ENCODE assay signal across 8 cellular contexts in genomic region chr19:43525836-43526771, GRCh38. TPM values are rescaled to one million over a fixed set of nuclear protein-coding genes. Genes with fewer than 3 reads are reported as not detected.
DNase-seq lines count a peak whose midpoint lies in the region; ATAC-seq and TF ChIP-seq lines count a peak whose summit lies in the region.

No MANE protein-coding gene starts in this region.

- H3K27me3 Mint-ChIP-seq in activated T-cell treated with anti-CD3 and anti-CD28 coated beads, Interleukin-2, amount 50 U/mL, for 24 hours: no peaks in the 10 kb centered on the region
- peaks cover 3% of the 10 kb centered on the region for H3K27me3 Mint-ChIP-seq in glutamatergic neuron (ENCODE audit: unreplicated experiment)

- no peaks in the 10 kb centered on the region for H3K9me3 Mint-ChIP-seq in activated T-cell treated with anti-CD3 and anti-CD28 coated beads, Interleukin-2, amount 50 U/mL, for 24 hours
- peaks cover 2% of the 10 kb centered on the region for H3K9me3 Mint-ChIP-seq in glutamatergic neuron (ENCODE audit: unreplicated experiment)

- no peak for ATAC-seq in HG02840 (IDR thresholded peaks at IDR 0.05; ENCODE audit: low FRiP score, unreplicated experiment)
- ATAC-seq in HG03280 (IDR thresholded peaks at IDR 0.05; ENCODE audit: unreplicated experiment): no peak

- intact Hi-C loops in posterior vena cava (cut with DNase I): no loop called here

- peaks cover 39% of the 10 kb centered on the region for H3K4me1 Mint-ChIP-seq in activated T-cell treated with anti-CD3 and anti-CD28 coated beads, Interleukin-2, amount 50 U/mL, for 24 hours (ENCODE audit: low read depth)
- H3K4me1 Mint-ChIP-seq in glutamatergic neuron (ENCODE audit: low read depth, unreplicated experiment): peaks cover 3% of the 10 kb centered on the region

- H3K36me3 Mint-ChIP-seq in activated T-cell treated with anti-CD3 and anti-CD28 coated beads, Interleukin-2, amount 50 U/mL, for 24 hours (ENCODE audit: low read depth): peaks cover 37% of the 10 kb centered on the region
- no peaks in the 10 kb centered on the region for H3K36me3 Mint-ChIP-seq in glutamatergic neuron (ENCODE audit: unreplicated experiment)

- peak; percentile 70 for DNase-seq in activated CD8-positive, alpha-beta memory T cell treated with anti-CD3 and anti-CD28 coated beads for 24 hours
- DNase-seq in activated CD8-positive, alpha-beta memory T cell treated with anti-CD3 and anti-CD28 coated beads, Interleukin-2, amount 50 U/mL, for 4 hours: no peak
- peak; percentile 56 for DNase-seq in activated T-cell treated with anti-CD3 and anti-CD28 coated beads, Interleukin-2, amount 50 U/mL, for 24 hours
- DNase-seq in glutamatergic neuron (peak; percentile 36), posterior vena cava (ENCODE audit: low spot score) (peak; percentile 82), middle frontal gyrus (ENCODE audit: extremely low spot score, low spot score) (no peak)

- H3K27ac Mint-ChIP-seq in activated T-cell treated with anti-CD3 and anti-CD28 coated beads, Interleukin-2, amount 50 U/mL, for 24 hours: peak overlapping the region; percentile 98
- peak overlapping the region; percentile 62 for H3K27ac Mint-ChIP-seq in glutamatergic neuron (ENCODE audit: unreplicated experiment)

- peak overlapping the region; percentile 93 for H3K4me3 Mint-ChIP-seq in activated T-cell treated with anti-CD3 and anti-CD28 coated beads, Interleukin-2, amount 50 U/mL, for 24 hours
- peak overlapping the region; percentile 86 for H3K4me3 Mint-ChIP-seq in glutamatergic neuron (ENCODE audit: unreplicated experiment)

- no peak for TF ChIP-seq CTCF in glutamatergic neuron (IDR thresholded peaks at IDR 0.05; ENCODE audit: partially characterized antibody, unreplicated experiment)

RNA-seq across cellular contexts. Expression of gene ETHE1, which starts 0.9 kb away (rescaled TPM):
- total RNA-seq in glutamatergic neuron (ENCODE audit: unreplicated experiment) (16.0 TPM), posterior vena cava (10 to 100 TPM; 19.8 to 27.9 TPM)

RNA-seq across cellular contexts. Expression of gene ZNF575, which starts 6.9 kb away (rescaled TPM):
- total RNA-seq in glutamatergic neuron (ENCODE audit: unreplicated experiment) (2.0 TPM), posterior vena cava (1 to 10 TPM; 2.1 to 3.4 TPM)

RNA-seq across cellular contexts. Expression of gene PHLDB3, which starts 21.6 kb away (rescaled TPM):
- total RNA-seq in glutamatergic neuron (ENCODE audit: unreplicated experiment) (6.8 TPM), posterior vena cava (1 to 10 TPM; 7.1 to 8.7 TPM)

RNA-seq across cellular contexts. Expression of gene XRCC1, which starts 49.2 kb away (rescaled TPM):
- total RNA-seq in glutamatergic neuron (ENCODE audit: unreplicated experiment) (39.5 TPM), posterior vena cava (10 to 100 TPM; 13.7 to 14.2 TPM)

RNA-seq across cellular contexts. Expression of gene PINLYP, which starts 49.5 kb away (rescaled TPM):
- total RNA-seq in glutamatergic neuron (ENCODE audit: unreplicated experiment) (0.96 TPM), posterior vena cava (10 to 100 TPM in 1 of 2 donors, 1 to 10 TPM in 1; 9.1 to 12.8 TPM)

Comparison
In these comparisons a context has a peak if more than half of its experiments do, and no peak if none do; other contexts are left out.
1. DNase-seq: peak in activated CD8-positive, alpha-beta memory T cell treated with anti-CD3 and anti-CD28 coated beads for 24 hours (single experiment), activated T-cell treated with anti-CD3 and anti-CD28 coated beads, Interleukin-2, amount 50 U/mL, for 24 hours (single experiment), glutamatergic neuron (single experiment) and posterior vena cava (single experiment); none in activated CD8-positive, alpha-beta memory T cell treated with anti-CD3 and anti-CD28 coated beads, Interleukin-2, amount 50 U/mL, for 4 hours (single experiment) and middle frontal gyrus (single experiment).